22 cellular contexts compared by ENCODE assay signal in genomic region chr7:149477494-149478443, GRCh38. TPM values are rescaled to one million over a fixed set of nuclear protein-coding genes. Genes with fewer than 3 reads are reported as not detected.
DNase-seq lines count a peak whose midpoint lies in the region; ATAC-seq and TF ChIP-seq lines count a peak whose summit lies in the region.
"Had no signal": no experiment of that assay in that cellular context is flagged by ENCODE, and none has a peak within 500 bp of the region (broad histone marks: within the 10 kb centered on the region; RNA-seq: fewer than 3 reads in every experiment).

No MANE protein-coding gene starts in this region.

- TF ChIP-seq CTCF in H9 (conservative IDR thresholded peaks at IDR 0.05): no peak

- H2AK5ac ChIP-seq in H9 (ENCODE audit: insufficient read length, low read length): no peak overlapping the region

- no peaks in the 10 kb centered on the region for H3K27me3 Mint-ChIP-seq in CD4-positive, alpha-beta memory T cell
- H3K27me3 Mint-ChIP-seq in H9 (ENCODE audit: low read depth): no peaks in the 10 kb centered on the region
- H3K27me3 Mint-ChIP-seq: activated CD4-positive, alpha-beta memory T cell treated with anti-CD3 and anti-CD28 coated beads for 36 hours; activated naive CD8-positive, alpha-beta T cell treated with anti-CD3 and anti-CD28 coated beads for 36 hours had no signal

- no peak overlapping the region for H3K4me3 ChIP-seq in CD4-positive, alpha-beta memory T cell (ENCODE audit: low read length in 2 of 2)
- H3K4me3 ChIP-seq in mesodermal cell (ENCODE audit: extremely low read depth, insufficient read depth, low read length, poor library complexity, severe bottlenecking): no peak overlapping the region

- no peak overlapping the region for H4K8ac ChIP-seq in H9 (replicated peaks; ENCODE audit: insufficient read length, low read depth, low read length)

- H3K4me1 ChIP-seq in CD4-positive, alpha-beta memory T cell (ENCODE audit: insufficient read depth, low read length): no peaks in the 10 kb centered on the region
- no peaks in the 10 kb centered on the region; the same call in 1 of the 2 replicates for H3K4me1 ChIP-seq in H9 (ENCODE audit: insufficient read depth, low read length)
- peaks cover 8% of the 10 kb centered on the region for H3K4me1 ChIP-seq in mesodermal cell (ENCODE audit: control insufficient read depth, insufficient read depth, low read length, poor library complexity, severe bottlenecking)

- no peak for ATAC-seq in HG02870 (IDR thresholded peaks at IDR 0.05; ENCODE audit: unreplicated experiment)
- ATAC-seq: activated T-cell treated with anti-CD3 and anti-CD28 coated beads, Interleukin-2, amount 50 U/mL, for 4 hours; esophagus mucosa; left colon had no signal

- no peak overlapping the region for H3K4me2 ChIP-seq in H9 (ENCODE audit: insufficient read depth, insufficient read length, low read length)

- no peaks in the 10 kb centered on the region for H3K9me3 ChIP-seq in CD4-positive, alpha-beta memory T cell (ENCODE audit: control insufficient read depth in 1 of 2, low read length in 2 of 2)
- H3K9me3 ChIP-seq in H9 (ENCODE audit: control insufficient read depth, low read depth, low read length) (no peaks in the 10 kb centered on the region), mesodermal cell (ENCODE audit: control insufficient read depth, low read length) (peaks cover 13% of the 10 kb centered on the region)

- H3K79me1 ChIP-seq in H9 (ENCODE audit: insufficient read depth, low read depth, low read length, poor library complexity, severe bottlenecking): no peaks in the 10 kb centered on the region

- no peak overlapping the region for H2BK20ac ChIP-seq in H9 (ENCODE audit: low read depth, low read length, poor library complexity, severe bottlenecking)

- intact Hi-C loops in CD4-positive, alpha-beta memory T cell (cut with micrococcal nuclease): no loop called here

- WGBS in H9 (ENCODE audit: extremely low coverage, insufficient read length, low lambda C conversion rate): no CpG with 5 or more reads among the region's 18 CpGs
- 93% methylated on average over 13 to 17 of the region's 18 CpGs for WGBS in mesodermal cell (ENCODE audit: insufficient coverage in 2 of 2), 2 experiments

- no peak overlapping the region for H3K27ac ChIP-seq in CD4-positive, alpha-beta memory T cell (ENCODE audit: low read depth, low read length)
- H3K27ac ChIP-seq in H9 (ENCODE audit: insufficient read length, low read depth, low read length) (no peak overlapping the region), mesodermal cell (ENCODE audit: low read depth, low read length, severe bottlenecking) (peak overlapping the region; percentile 29)
- H3K27ac ChIP-seq: C4-2B, RWPE1, VCaP had no signal

- H3K23ac ChIP-seq in H9 (ENCODE audit: insufficient read length, low read depth, low read length): no peak overlapping the region

- H2BK5ac ChIP-seq in H9 (ENCODE audit: insufficient read length, low read length): no peak overlapping the region

- CTCF ChIA-PET in CD4-positive, alpha-beta memory T cell (lab: Charles Lee; ENCODE audit: partially characterized antibody): no interaction called here

- H4K20me1 ChIP-seq in H9 (ENCODE audit: control insufficient read depth, insufficient read depth, insufficient read length): no peaks in the 10 kb centered on the region

- no peak overlapping the region for H4K91ac ChIP-seq in H9 (ENCODE audit: insufficient read length, low read depth, low read length)

- no peak for DNase-seq in CD4-positive, alpha-beta memory T cell
- peak; percentile 69 for DNase-seq in H9
- peak; percentile 72 for DNase-seq in epidermal melanocyte (ENCODE audit: insufficient read length, low spot score)
- DNase-seq in GM19238 (ENCODE audit: insufficient read length, low spot score): no peak
- DNase-seq in stimulated activated naive CD4-positive, alpha-beta T cell (lab: John Stamatoyannopoulos, UW): no peak
- DNase-seq in hepatic stellate cell (ENCODE audit: low spot score): no peak
- DNase-seq: activated CD4-positive, alpha-beta memory T cell treated with anti-CD3 and anti-CD28 coated beads for 36 hours; activated naive CD8-positive, alpha-beta T cell treated with anti-CD3 and anti-CD28 coated beads for 36 hours; activated T-cell treated with anti-CD3 and anti-CD28 coated beads, Interleukin-2, amount 50 U/mL, for 4 hours; effector CD4-positive, alpha-beta T cell; HCEC 1CT; KG1; left colon; NCI-H1436 treated with DMSO at 0.1 percent for 48 hours; NCI-H510A treated with DMSO at 0.1 percent for 48 hours had no signal

- H3K56ac ChIP-seq in H9 (ENCODE audit: insufficient read length, low read depth, low read length): no peak overlapping the region

- no peak overlapping the region for H3T11ph ChIP-seq in H9 (ENCODE audit: low read length)

- no peak overlapping the region for H3K9ac ChIP-seq in H9 (ENCODE audit: extremely low read depth, insufficient read length, low read length)

- H3K9me3 Mint-ChIP-seq in CD4-positive, alpha-beta memory T cell: peaks cover 0 to 7% (median 0%) of the 10 kb centered on the region in 8 donors
- peaks cover 23 to 26% of the 10 kb centered on the region in 2 experiments for H3K9me3 Mint-ChIP-seq in H9

- H3K4me3 Mint-ChIP-seq in CD4-positive, alpha-beta memory T cell: no peak overlapping the region
- H3K4me3 Mint-ChIP-seq in H9: no peak overlapping the region; a peak in 2 of 5 replicates
- H3K4me3 Mint-ChIP-seq: activated CD4-positive, alpha-beta memory T cell treated with anti-CD3 and anti-CD28 coated beads for 36 hours; activated naive CD8-positive, alpha-beta T cell treated with anti-CD3 and anti-CD28 coated beads for 36 hours; activated T-cell treated with anti-CD3 and anti-CD28 coated beads, Interleukin-2, amount 50 U/mL, for 4 hours; T-helper 2 cell treated with Interferon-gamma antibody and Interleukin-4, amounts not matched to agents 5 μg/mL and 100 μg/mL, for 36 hours had no signal

- POLR2A ChIA-PET in CD4-positive, alpha-beta memory T cell (lab: Charles Lee; ENCODE audit: partially characterized antibody): no interaction called here

- peak overlapping the region in 4 of 7 donors; percentile 49 to 74 (median 60) for H3K27ac Mint-ChIP-seq in CD4-positive, alpha-beta memory T cell
- peak overlapping the region; percentile 60 to 90 (median 81); a peak in 6 of 7 replicates for H3K27ac Mint-ChIP-seq in H9
- H3K27ac Mint-ChIP-seq: activated CD4-positive, alpha-beta memory T cell treated with anti-CD3 and anti-CD28 coated beads for 36 hours; T-helper 2 cell treated with Interferon-gamma antibody and Interleukin-4, amounts not matched to agents 5 μg/mL and 100 μg/mL, for 36 hours had no signal

- peaks cover 0 to 6% (median 2%) of the 10 kb centered on the region in 4 donors for H3K4me1 Mint-ChIP-seq in CD4-positive, alpha-beta memory T cell
- H3K4me1 Mint-ChIP-seq in H9: peaks cover 10 to 12% of the 10 kb centered on the region in 2 experiments
- H3K4me1 Mint-ChIP-seq: activated naive CD8-positive, alpha-beta T cell treated with anti-CD3 and anti-CD28 coated beads for 36 hours had no signal

- H3K14ac ChIP-seq in H9 (ENCODE audit: insufficient read depth, low read length): no peak overlapping the region; the same call in 1 of the 2 replicates

- H2BK120ac ChIP-seq in H9 (ENCODE audit: low read depth, low read length, poor library complexity, severe bottlenecking): no peak overlapping the region

- no peaks in the 10 kb centered on the region for H3K27me3 ChIP-seq in CD4-positive, alpha-beta memory T cell (ENCODE audit: insufficient read depth, low read length)
- no peaks in the 10 kb centered on the region for H3K27me3 ChIP-seq in H9 (ENCODE audit: insufficient read depth, low read length)

- peaks cover 57 to 60% of the 10 kb centered on the region in 2 donors for H3K36me3 Mint-ChIP-seq in CD4-positive, alpha-beta memory T cell
- H3K36me3 Mint-ChIP-seq in H9 (ENCODE audit: insufficient read depth in 1 of 3, low read depth in 3 of 3): peaks cover 67 to 80% (median 78%) of the 10 kb centered on the region in 3 experiments

- no peak overlapping the region for H2AFZ ChIP-seq in H9 (ENCODE audit: low read length)

- H3K36me3 ChIP-seq in CD4-positive, alpha-beta memory T cell (ENCODE audit: insufficient read depth, low read length): peaks cover 23% of the 10 kb centered on the region
- peaks cover 88% of the 10 kb centered on the region for H3K36me3 ChIP-seq in mesodermal cell (ENCODE audit: control insufficient read depth, insufficient read depth, low read length)

- H3K23me2 ChIP-seq in H9 (ENCODE audit: insufficient read length, low read depth, low read length, poor library complexity, severe bottlenecking): no peaks in the 10 kb centered on the region

- no peak overlapping the region for H2BK15ac ChIP-seq in H9 (ENCODE audit: low read depth, low read length)

- H3K18ac ChIP-seq in H9 (ENCODE audit: insufficient read length, low read depth, low read length): no peak overlapping the region

- H2BK12ac ChIP-seq in H9 (ENCODE audit: insufficient read length, low read depth, low read length): no peak overlapping the region

- no peak overlapping the region for H3K4ac ChIP-seq in H9 (ENCODE audit: low read depth, low read length)

- H3K79me2 ChIP-seq in H9 (ENCODE audit: insufficient read depth, low read length): no peaks in the 10 kb centered on the region

- H4K5ac ChIP-seq in H9 (ENCODE audit: insufficient read length, low read depth, low read length): no peak overlapping the region

RNA-seq across cellular contexts. Expression of gene ZNF777, which starts 16.9 kb away (rescaled TPM):
- 10 to 100 TPM; 15.9 to 16.8 TPM for total RNA-seq in CD4-positive, alpha-beta memory T cell
- polyA plus RNA-seq in CD4-positive, alpha-beta memory T cell: 1 to 10 TPM in 1 of 2 donors, under 1 TPM in 1; 0.19 to 3.7 TPM
- 15.6 and 15.9 TPM in 2 replicates for total RNA-seq in H9 (2021)
- polyA plus RNA-seq in mesodermal cell (2013, experiment 1 of 2): 12.8 TPM
- 10.9 TPM for polyA plus RNA-seq in mesodermal cell (2013, experiment 2 of 2)

RNA-seq across cellular contexts. Expression of gene ZNF746, which starts 19.8 kb away (rescaled TPM):
- total RNA-seq in CD4-positive, alpha-beta memory T cell: 10 to 100 TPM; 25.2 to 25.6 TPM
- 10 to 100 TPM in 1 of 2 donors, 1 to 10 TPM in 1; 3.7 to 14.5 TPM for polyA plus RNA-seq in CD4-positive, alpha-beta memory T cell
- total RNA-seq in H9 (2021): 25.6 and 26.7 TPM in 2 replicates
- 15.7 TPM for polyA plus RNA-seq in mesodermal cell (2013, experiment 1 of 2)
- polyA plus RNA-seq in mesodermal cell (2013, experiment 2 of 2): 12.4 TPM

Comparison
In these comparisons a context has a peak if more than half of its experiments do, and no peak if none do; other contexts are left out.
1. DNase-seq: peak in H9 (single experiment) and epidermal melanocyte (single experiment); none in CD4-positive, alpha-beta memory T cell (0 of 5), GM19238 (single experiment), stimulated activated naive CD4-positive, alpha-beta T cell (0 of 6) and hepatic stellate cell (single experiment).